Comparison of ENCODE assay signal across 10 cellular contexts in genomic region chr2:85706604-85707296, GRCh38. TPM values are rescaled to one million over a fixed set of nuclear protein-coding genes. Genes with fewer than 3 reads are reported as not detected.
DNase-seq lines count a peak whose midpoint lies in the region; ATAC-seq, FAIRE-seq and TF ChIP-seq lines count a peak whose summit lies in the region.
"Had no signal": no experiment of that assay in that cellular context is flagged by ENCODE, and none has a peak within 500 bp of the region (broad histone marks: within the 10 kb centered on the region; RNA-seq: fewer than 3 reads in every experiment).

No MANE protein-coding gene starts in this region.

- H3K27ac Mint-ChIP-seq in astrocyte (ENCODE audit: unreplicated experiment), result peak overlapping the region; percentile 47
- H3K27ac Mint-ChIP-seq in type B pancreatic cell, result no peak overlapping the region

- H3K4me1 Mint-ChIP-seq in astrocyte (ENCODE audit: low read depth, unreplicated experiment), result peaks cover 31% of the 10 kb centered on the region
- no peaks in the 10 kb centered on the region for H3K4me1 Mint-ChIP-seq in type B pancreatic cell (ENCODE audit: unreplicated experiment)

- no peaks in the 10 kb centered on the region for H4K20me1 ChIP-seq in astrocyte (ENCODE audit: insufficient read depth, low read length)

- no peaks in the 10 kb centered on the region for H3K9me3 ChIP-seq in astrocyte (ENCODE audit: insufficient read depth, low read depth, low read length)

- peaks cover 8% of the 10 kb centered on the region for H3K27me3 ChIP-seq in astrocyte (ENCODE audit: insufficient read depth, low read length)

- no peaks in the 10 kb centered on the region for H3K79me2 ChIP-seq in astrocyte (ENCODE audit: insufficient read depth, low read length)

- DNase-seq in Right ventricle myocardium inferior (ENCODE audit: missing footprints), result no peak
- no peak for DNase-seq in cardiac septum (ENCODE audit: low spot score)
- DNase-seq in astrocyte (ENCODE audit: low read depth), result no peak
- peak; percentile 75 for DNase-seq in medulla oblongata (ENCODE audit: extremely low spot score)
- no peak for DNase-seq in type B pancreatic cell (ENCODE audit: extremely low spot score, unreplicated experiment)
- no peak for DNase-seq in hepatic stellate cell (ENCODE audit: low spot score)
- DNase-seq in COLO668 (lab: John Stamatoyannopoulos, UW; ENCODE audit: unreplicated experiment), result no peak
- DNase-seq: cortex of kidney had no signal

- H3K4me3 ChIP-seq in astrocyte (ENCODE audit: insufficient read depth, low read depth, low read length), result no peak overlapping the region

- no peak overlapping the region for H3K4me3 Mint-ChIP-seq in astrocyte (ENCODE audit: unreplicated experiment)
- no peak overlapping the region for H3K4me3 Mint-ChIP-seq in type B pancreatic cell

- H3K9ac ChIP-seq in astrocyte (ENCODE audit: low read length), result no peak overlapping the region

- H3K27me3 Mint-ChIP-seq in astrocyte (ENCODE audit: low read depth, unreplicated experiment) (peaks cover 20% of the 10 kb centered on the region), type B pancreatic cell (peaks cover 14% of the 10 kb centered on the region)

- no peak overlapping the region for H2AFZ ChIP-seq in astrocyte (ENCODE audit: low read depth, low read length)

- ATAC-seq in Right ventricle myocardium inferior, result peak; percentile 16
- ATAC-seq in HG03469 (IDR thresholded peaks at IDR 0.05; ENCODE audit: unreplicated experiment), result no peak

- H3K9me3 Mint-ChIP-seq in astrocyte (ENCODE audit: unreplicated experiment) (no peaks in the 10 kb centered on the region), type B pancreatic cell (no peaks in the 10 kb centered on the region)
- H3K9me3 Mint-ChIP-seq: CD4-positive, alpha-beta memory T cell had no signal

- no peak overlapping the region for H3K4me2 ChIP-seq in astrocyte (ENCODE audit: low read length)

- no peak for FAIRE-seq in astrocyte (lab: Jason Lieb, UNC)

- no peak overlapping the region for H3K27ac ChIP-seq in astrocyte (ENCODE audit: low read depth, low read length)

- peaks cover 17% of the 10 kb centered on the region for H3K4me1 ChIP-seq in astrocyte (ENCODE audit: insufficient read depth, low read length)

- H3K36me3 ChIP-seq in astrocyte (ENCODE audit: insufficient read depth, low read length), result no peaks in the 10 kb centered on the region

- TF ChIP-seq CTCF in astrocyte (IDR thresholded peaks at IDR 0.05; ENCODE audit: insufficient read depth, low read depth, low read length) (no peak), type B pancreatic cell (conservative IDR thresholded peaks at IDR 0.05) (no peak)

- H3K36me3 Mint-ChIP-seq in astrocyte (ENCODE audit: low read depth, unreplicated experiment), result no peaks in the 10 kb centered on the region
- H3K36me3 Mint-ChIP-seq in type B pancreatic cell, result no peaks in the 10 kb centered on the region
- H3K36me3 Mint-ChIP-seq: CD4-positive, alpha-beta memory T cell had no signal

- intact Hi-C loops in Right ventricle myocardium inferior (cut with DNase I) (loop anchor here (1.0 to 5.0 kb wide), 3 partner anchors 25 to 69 kb away; no protein-coding TSS in a partner anchor), cardiac septum (cut with DNase I) (loop anchor here (1.0 to 5.0 kb wide), 2 partner anchors 26 to 59 kb away; no protein-coding TSS in a partner anchor)

RNA-seq across cellular contexts. Expression of gene GNLY, which starts 12.6 kb away (rescaled TPM):
- total RNA-seq in Right ventricle myocardium inferior, result 3.4 TPM
- total RNA-seq in cardiac septum, result 2.3 TPM
- not detected in 2 replicates for total RNA-seq in astrocyte
- total RNA-seq in type B pancreatic cell (ENCODE audit: low replicate concordance), result not detected in 2 replicates

RNA-seq across cellular contexts. Expression of gene SFTPB, which starts 38.8 kb away (rescaled TPM):
- total RNA-seq in Right ventricle myocardium inferior, result 0.19 TPM
- not detected for total RNA-seq in cardiac septum
- not detected in 2 replicates for total RNA-seq in astrocyte
- total RNA-seq in type B pancreatic cell (ENCODE audit: low replicate concordance), result 2.7 and 23.0 TPM in 2 replicates
- total RNA-seq: CD4-positive, alpha-beta memory T cell had no signal

RNA-seq across cellular contexts. Expression of gene ATOH8, which starts 47.0 kb away (rescaled TPM):
- total RNA-seq in Right ventricle myocardium inferior (29.1 TPM), cardiac septum (21.0 TPM), astrocyte (1.2 and 1.9 TPM in 2 replicates), type B pancreatic cell (ENCODE audit: low replicate concordance) (1.8 and 13.7 TPM in 2 replicates)
- total RNA-seq: CD4-positive, alpha-beta memory T cell had no signal
